17 cellular contexts compared by ENCODE assay signal in genomic region chr14:31879661-31880348, GRCh38.
DNase-seq lines count a peak whose midpoint lies in the region; ATAC-seq, FAIRE-seq and TF ChIP-seq lines count a peak whose summit lies in the region.
"Had no signal": no experiment of that assay in that cellular context is flagged by ENCODE, and none has a peak within 500 bp of the region (broad histone marks: within the 10 kb centered on the region; RNA-seq: fewer than 3 reads in every experiment).

No MANE protein-coding gene starts in this region.

- no TSS peak for BruUV-seq in endothelial cell of umbilical vein (replicated peaks; lab: Mats Ljungman, UMichigan)

- ATAC-seq in Right ventricle myocardium superior (ENCODE audit: poor library complexity) (peak; percentile 35), Right ventricle myocardium inferior (no peak), GM21515 (IDR thresholded peaks at IDR 0.05; ENCODE audit: unreplicated experiment) (no peak)
- ATAC-seq: GM12878, HCT116 had no signal

- intact Hi-C loops in Right ventricle myocardium superior (cut with DNase I) (no loop called here), Right ventricle myocardium inferior (cut with DNase I) (no loop called here), endothelial cell of umbilical vein (cut with micrococcal nuclease) (no loop called here)

- H3K4me2 ChIP-seq in endothelial cell of umbilical vein (ENCODE audit: insufficient read depth, low read length): no peak overlapping the region

- CTCF ChIA-PET in endothelial cell of umbilical vein (lab: Charles Lee): no interaction called here

- TF ChIP-seq CTCF in endothelial cell of umbilical vein (IDR thresholded peaks at IDR 0.05; ENCODE audit: extremely low read depth in 1 of 2, insufficient read depth in 1 of 2, low read depth in 1 of 2, low read length in 2 of 2): no peak

- POLR2A ChIA-PET in endothelial cell of umbilical vein (lab: Charles Lee): no interaction called here

- H2AFZ ChIP-seq in endothelial cell of umbilical vein (ENCODE audit: low read depth, low read length): no peak overlapping the region
- H2AFZ ChIP-seq: GM23248 had no signal

- FAIRE-seq in endothelial cell of umbilical vein (lab: Jason Lieb, UNC): no peak
- FAIRE-seq: GM12878, GM18507, H54 had no signal

- no peak overlapping the region for H3K27ac ChIP-seq in endothelial cell of umbilical vein (ENCODE audit: insufficient read depth, low read depth, low read length)
- H3K27ac ChIP-seq: 22Rv1, C4-2B, GM23248 had no signal

- no peaks in the 10 kb centered on the region for H3K9me3 ChIP-seq in endothelial cell of umbilical vein (replicated peaks; ENCODE audit: control insufficient read depth, insufficient read depth, low read length)

- peaks cover 11% of the 10 kb centered on the region for H3K4me1 ChIP-seq in endothelial cell of umbilical vein (ENCODE audit: control insufficient read depth, extremely low read depth, insufficient read depth, low read length)

- H4K20me1 ChIP-seq in endothelial cell of umbilical vein (replicated peaks; ENCODE audit: control insufficient read depth, extremely low read depth, insufficient read depth, low read length): no peaks in the 10 kb centered on the region

- no peak overlapping the region for H3K4me3 ChIP-seq in endothelial cell of umbilical vein (replicated peaks in 1 of 3; ENCODE audit: insufficient read depth in 1 of 3, low read depth in 1 of 3, low read length in 3 of 3)
- H3K4me3 ChIP-seq: GM12878, GM23248 had no signal

- no peaks in the 10 kb centered on the region for H3K27me3 ChIP-seq in endothelial cell of umbilical vein (ENCODE audit: control insufficient read depth in 2 of 2, insufficient read depth in 2 of 2, low read length in 2 of 2)

- DNase-seq in Right ventricle myocardium superior: no peak
- no peak for DNase-seq in Right ventricle myocardium inferior (ENCODE audit: missing footprints)
- DNase-seq in NCI-H524 (lab: John Stamatoyannopoulos, UW): peak; percentile 40 to 85
- DNase-seq in endothelial cell of umbilical vein (ENCODE audit: low read depth, low spot score): peak; percentile 37
- DNase-seq in stimulated activated CD4-positive, alpha-beta T cell treated with anti-CD3 and anti-CD28 coated beads, Interleukin-2, amount 100 ng/mL, for 48 hours: no peak
- no peak for DNase-seq in 8988T
- DNase-seq: ACHN; CD4-positive, alpha-beta memory T cell; DMS79; GM23248 had no signal

- H3K9ac ChIP-seq in endothelial cell of umbilical vein (replicated peaks; ENCODE audit: extremely low read depth, insufficient read depth, low read length): no peak overlapping the region
- H3K9ac ChIP-seq: GM23248 had no signal

- dilution Hi-C loops in endothelial cell of umbilical vein (cut with MboI; ENCODE audit: extremely low pct_ligation_motif_present, low sequenced_read_pairs): no loop called here

- no peaks in the 10 kb centered on the region for H3K9me1 ChIP-seq in endothelial cell of umbilical vein (replicated peaks; ENCODE audit: control insufficient read depth, extremely low read depth, insufficient read depth, low read length)

- no peaks in the 10 kb centered on the region for H3K36me3 ChIP-seq in endothelial cell of umbilical vein (ENCODE audit: control insufficient read depth in 2 of 2, extremely low read depth in 1 of 2, insufficient read depth in 2 of 2, low read length in 2 of 2)

- no peaks in the 10 kb centered on the region for H3K79me2 ChIP-seq in endothelial cell of umbilical vein (ENCODE audit: control insufficient read depth, insufficient read depth, low read length)

- no peak for TF ChIP-seq POLR2A in endothelial cell of umbilical vein (IDR thresholded peaks at IDR 0.05; ENCODE audit: low read depth, low read length)

TF ChIP-seq in endothelial cell of umbilical vein, 7 proteins besides CTCF, POLR2A, EP300 and RAD21:
- TF ChIP-seq EZH2 (IDR thresholded peaks at IDR 0.05; ENCODE audit: borderline replicate concordance, low read depth, low read length, severe bottlenecking): no peak
- TF ChIP-seq POLR2AphosphoS5 (IDR thresholded peaks at IDR 0.05; ENCODE audit: insufficient read depth, low read depth, low read length): no peak

Comparison
In these comparisons a context has a peak if more than half of its experiments do, and no peak if none do; other contexts are left out.
1. DNase-seq: peak in NCI-H524 (2 of 2) and endothelial cell of umbilical vein (single experiment); none in Right ventricle myocardium superior (single experiment), Right ventricle myocardium inferior (single experiment), stimulated activated CD4-positive, alpha-beta T cell treated with anti-CD3 and anti-CD28 coated beads, Interleukin-2, amount 100 ng/mL, for 48 hours (0 of 2) and 8988T (single experiment).